2 cellular contexts compared by ENCODE assay signal in the genomic region with DNA sequence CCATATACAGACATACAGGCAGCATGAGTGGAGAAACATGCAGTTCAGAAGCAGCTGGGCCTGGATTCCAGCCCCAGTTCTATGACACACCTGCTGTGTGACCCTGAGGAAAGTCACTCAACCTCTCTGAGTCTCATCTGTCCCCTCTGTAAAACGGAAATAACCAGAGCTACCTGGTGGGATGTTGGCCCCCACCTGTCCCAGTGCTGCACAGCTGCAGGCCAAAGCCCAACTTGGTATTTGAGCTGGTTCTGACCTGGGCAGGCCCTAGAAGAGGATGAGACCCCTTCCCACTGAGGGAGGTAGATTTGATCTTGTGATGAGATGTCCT.
A peak's percentile ranks its signal among the peaks of the same experiment; 100 is the strongest.
TF ChIP-seq lines count a peak whose summit lies in the region.

No MANE protein-coding gene starts in this region.

TF ChIP-seq in HCT116, 20 proteins besides CTCF, POLR2A, EP300 and RAD21:
- TF ChIP-seq CBX3 (IDR thresholded peaks at IDR 0.05; ENCODE audit: low read depth) (no peak), EZH2 (IDR thresholded peaks at IDR 0.05) (no peak), SRF (IDR thresholded peaks at IDR 0.05; ENCODE audit: low read depth) (no peak)

TF ChIP-seq in K562, 482 proteins besides CTCF, POLR2A, EP300 and RAD21:
- TF ChIP-seq ZNF347 (CRISPR knock-in tag; IDR thresholded peaks at IDR 0.05; ENCODE audit: low read depth) (no peak), ZFP36 (IDR thresholded peaks at IDR 0.05; ENCODE audit: low read depth, low read length, partially characterized antibody) (peak; percentile 81), RBM25 (IDR thresholded peaks at IDR 0.05; ENCODE audit: low read depth, low read length, severe bottlenecking) (peak; percentile 64), BDP1 (IDR thresholded peaks at IDR 0.05; ENCODE audit: insufficient read depth, insufficient read length) (no peak), BCOR (IDR thresholded peaks at IDR 0.05) (peak; percentile 48)
